In genomic region chr4:7591409-7592063, GRCh38 we compare ENCODE assay signal across 31 cellular contexts.
"Had no signal": no experiment of that assay in that cellular context is flagged by ENCODE, and none has a peak within 500 bp of the region (broad histone marks: within the 10 kb centered on the region; RNA-seq: fewer than 3 reads in every experiment).

No MANE protein-coding gene starts in this region.

- H3K9me3 Mint-ChIP-seq: endodermal cell; mesothelial cell of epicardium; natural killer cell treated with Interleukin-12 subunit alpha and Interleukin-12 subunit beta and Interleukin-15 and Interleukin-18, amount 100 ng/mL, for 72 hours; stimulated activated effector memory CD8-positive, alpha-beta T cell treated with anti-CD3 and anti-CD28 coated beads, Interleukin-12 subunit alpha, Interleukin-12 subunit beta, amount 100 ng/mL, for 72 hours had no signal

- FAIRE-seq: islet of Langerhans had no signal

- H3K4me3 Mint-ChIP-seq: endodermal cell; mesothelial cell of epicardium; naive B cell; natural killer cell treated with Interleukin-12 subunit alpha and Interleukin-12 subunit beta and Interleukin-15 and Interleukin-18, amount 100 ng/mL, for 72 hours; stimulated activated effector memory CD8-positive, alpha-beta T cell treated with anti-CD3 and anti-CD28 coated beads, Interleukin-12 subunit alpha, Interleukin-12 subunit beta, amount 100 ng/mL, for 72 hours had no signal

- H3K4me3 ChIP-seq: gastrocnemius medialis, heart right ventricle, lung, mucosa of descending colon, sigmoid colon, stomach, thyroid gland, vagina had no signal

- H3K36me3 Mint-ChIP-seq: mesothelial cell of epicardium; naive B cell; natural killer cell treated with Interleukin-12 subunit alpha and Interleukin-12 subunit beta and Interleukin-15 and Interleukin-18, amount 100 ng/mL, for 72 hours; stimulated activated effector memory CD8-positive, alpha-beta T cell treated with anti-CD3 and anti-CD28 coated beads, Interleukin-12 subunit alpha, Interleukin-12 subunit beta, amount 100 ng/mL, for 72 hours had no signal

- H3K4me1 Mint-ChIP-seq: endodermal cell; mesothelial cell of epicardium; naive B cell; stimulated activated effector memory CD8-positive, alpha-beta T cell treated with anti-CD3 and anti-CD28 coated beads, Interleukin-12 subunit alpha, Interleukin-12 subunit beta, amount 100 ng/mL, for 72 hours had no signal

- H3K36me3 ChIP-seq: gastrocnemius medialis, heart right ventricle, sigmoid colon, stomach, thyroid gland, vagina had no signal

- H3K9ac ChIP-seq: parathyroid adenoma had no signal

- H3K27me3 ChIP-seq: thyroid gland had no signal

- DNase-seq: cerebellar nuclear complex; cortex of kidney; effector CD8-positive, alpha-beta T cell; endodermal cell; foreskin fibroblast; gastrocnemius medialis; glutamatergic neuron; heart right ventricle; hippocampal formation; kidney glomerular epithelial cell; mesenchymal stem cell; mucosa of descending colon; naive B cell; occipital lobe; right cardiac atrium; sigmoid colon; stimulated activated CD4-positive, alpha-beta T cell treated with anti-CD3 and anti-CD28 coated beads, Interleukin-2, amount 100 ng/mL, for 24 hours; stimulated activated CD4-positive, alpha-beta T cell treated with anti-CD3 and anti-CD28 coated beads, Interleukin-4, amount 100 ng/mL, for 24 hours; stimulated activated naive CD4-positive, alpha-beta T cell treated with Interleukin-2 at 50 U/mL for 16 hours; stomach; thyroid gland; trophoblast cell had no signal

- H3K9me3 ChIP-seq: gastrocnemius medialis, heart right ventricle, mucosa of descending colon, sigmoid colon, stomach, thyroid gland, vagina had no signal

- H2AFZ ChIP-seq: parathyroid adenoma had no signal

- H3K4me1 ChIP-seq: gastrocnemius medialis, parathyroid adenoma, sigmoid colon, stomach had no signal

- H3K79me2 ChIP-seq: parathyroid adenoma had no signal

- H3K27ac Mint-ChIP-seq: endodermal cell; mesothelial cell of epicardium; naive B cell; natural killer cell treated with Interleukin-12 subunit alpha and Interleukin-12 subunit beta and Interleukin-15 and Interleukin-18, amount 100 ng/mL, for 72 hours; progenitor cell of endocrine pancreas; stimulated activated effector memory CD8-positive, alpha-beta T cell treated with anti-CD3 and anti-CD28 coated beads, Interleukin-12 subunit alpha, Interleukin-12 subunit beta, amount 100 ng/mL, for 72 hours had no signal

- H3K27ac ChIP-seq: epithelial cell of prostate, gastrocnemius medialis, heart right ventricle, parathyroid adenoma, sigmoid colon, stomach, thyroid gland, vagina had no signal
